ENCODE assay signal across 8 cellular contexts in genomic region chr18:59358611-59359575, GRCh38. TPM values are rescaled to one million over a fixed set of nuclear protein-coding genes. Genes with fewer than 3 reads are reported as not detected.
DNase-seq lines count a peak whose midpoint lies in the region; ATAC-seq and TF ChIP-seq lines count a peak whose summit lies in the region.

TSS of gene LMAN1 (minus strand) at chr18:59359265. CDS start at chr18:59359244, 21 bp downstream.

- no peaks in the 10 kb centered on the region for H3K27me3 ChIP-seq in SU-DHL-6 (ENCODE audit: low read length)
- no peaks in the 10 kb centered on the region for H3K27me3 ChIP-seq in thoracic aorta (replicated peaks; ENCODE audit: insufficient read depth)

- H3K4me3 ChIP-seq in GM12875 (ENCODE audit: low read depth, low read length) (peak within 1 kb of the TSS; percentile 93), SU-DHL-6 (ENCODE audit: insufficient read depth, low read length, poor library complexity, severe bottlenecking) (peak within 1 kb of the TSS; percentile 89), thoracic aorta (peak within 1 kb of the TSS; percentile 98)

- peak within 1 kb of the TSS; percentile 100 for H3K4me3 Mint-ChIP-seq in activated naive CD8-positive, alpha-beta T cell treated with anti-CD3 and anti-CD28 coated beads, Interleukin-2, amount 10 ng/mL, durations not matched to agents 7 days and 5 days
- H3K4me3 Mint-ChIP-seq in osteocyte (ENCODE audit: unreplicated experiment) = peak within 1 kb of the TSS; percentile 100

- no peaks in the 10 kb centered on the region for H3K9me2 ChIP-seq in SU-DHL-6 (replicated peaks; ENCODE audit: insufficient read depth, low read length)

- ATAC-seq in HG02763 (IDR thresholded peaks at IDR 0.05; ENCODE audit: unreplicated experiment) (peak; percentile 98), thoracic aorta (ENCODE audit: insufficient number of reproducible peaks, low FRiP score, low read depth) (peak; percentile 84)
- ATAC-seq in activated naive CD8-positive, alpha-beta T cell treated with anti-CD3 and anti-CD28 coated beads, Interleukin-2, amount 10 ng/mL, durations not matched to agents 7 days and 5 days (ENCODE audit: low read depth) = peak; percentile 97

- H3K36me3 ChIP-seq in SU-DHL-6 (ENCODE audit: low read length) = peaks cover 14% of the 10 kb centered on the region; the same call in 1 of the 2 replicates
- H3K36me3 ChIP-seq in thoracic aorta = no peaks in the 10 kb centered on the region

- H3K4me1 Mint-ChIP-seq in activated naive CD8-positive, alpha-beta T cell treated with anti-CD3 and anti-CD28 coated beads, Interleukin-2, amount 10 ng/mL, durations not matched to agents 7 days and 5 days = peaks cover 35% of the 10 kb centered on the region
- peaks cover 30% of the 10 kb centered on the region for H3K4me1 Mint-ChIP-seq in osteocyte (ENCODE audit: unreplicated experiment)

- H3K27ac ChIP-seq in SU-DHL-6 (ENCODE audit: low read depth, low read length) (peak within 1 kb of the TSS; percentile 4; the same call in 1 of the 2 replicates), thoracic aorta (peak within 1 kb of the TSS; percentile 81 to 86)

- peak within 1 kb of the TSS; percentile 72 for H3K9ac ChIP-seq in SU-DHL-6 (ENCODE audit: low read length)

- peak; percentile 94 to 100 (median 99) for DNase-seq in NCI-H1417 (lab: John Stamatoyannopoulos, UW)
- peak; percentile 98 for DNase-seq in activated naive CD8-positive, alpha-beta T cell treated with anti-CD3 and anti-CD28 coated beads, Interleukin-2, amount 10 ng/mL, durations not matched to agents 7 days and 5 days
- DNase-seq in head of caudate nucleus = peak; percentile 89 to 99 (median 97)
- peak; percentile 99 for DNase-seq in osteocyte (ENCODE audit: extremely low spot score, unreplicated experiment)
- peak; percentile 78 for DNase-seq in thoracic aorta (ENCODE audit: low spot score)

- H3K27me3 Mint-ChIP-seq in activated naive CD8-positive, alpha-beta T cell treated with anti-CD3 and anti-CD28 coated beads, Interleukin-2, amount 10 ng/mL, durations not matched to agents 7 days and 5 days = peaks cover 4% of the 10 kb centered on the region
- H3K27me3 Mint-ChIP-seq in osteocyte (ENCODE audit: unreplicated experiment) = peaks cover 10% of the 10 kb centered on the region

- TF ChIP-seq CTCF in GM12875 (IDR thresholded peaks at IDR 0.05; ENCODE audit: borderline replicate concordance, insufficient read depth, low read depth, low read length) = no peak
- no peak for TF ChIP-seq CTCF in SU-DHL-6 (IDR thresholded peaks at IDR 0.05; ENCODE audit: insufficient read depth, low read length, poor library complexity, severe bottlenecking)
- no peak for TF ChIP-seq CTCF in osteocyte (IDR thresholded peaks at IDR 0.05)
- no peak for TF ChIP-seq CTCF in thoracic aorta (IDR thresholded peaks at IDR 0.05)

- peaks cover 13 to 34% of the 10 kb centered on the region in 2 donors for H3K4me1 ChIP-seq in thoracic aorta (ENCODE audit: control insufficient read depth in 1 of 2, low read depth in 2 of 2)

- no peaks in the 10 kb centered on the region for H3K9me3 ChIP-seq in SU-DHL-6 (ENCODE audit: insufficient read depth, low read length)
- H3K9me3 ChIP-seq in thoracic aorta = no peaks in the 10 kb centered on the region

- POLR2A ChIA-PET in activated naive CD8-positive, alpha-beta T cell treated with anti-CD3 and anti-CD28 coated beads, Interleukin-2, amount 10 ng/mL, durations not matched to agents 7 days and 5 days (lab: Charles Lee) = interaction anchor here (1.0 to 1.6 kb wide), 3 partner anchors 11 to 37 kb away, joined by 3 to 5 read pairs (median 4); no protein-coding TSS in a partner anchor

- H3K4me2 ChIP-seq in SU-DHL-6 (ENCODE audit: low read depth, low read length, poor library complexity, severe bottlenecking) = peak within 1 kb of the TSS; percentile 67

- H2AFZ ChIP-seq in SU-DHL-6 (ENCODE audit: low read depth, low read length, severe bottlenecking) = peak within 1 kb of the TSS; percentile 98

- H3K79me2 ChIP-seq in SU-DHL-6 (ENCODE audit: insufficient read depth, low read length) = peaks cover 32% of the 10 kb centered on the region; the same call in 1 of the 2 replicates

- H3K27ac Mint-ChIP-seq in activated naive CD8-positive, alpha-beta T cell treated with anti-CD3 and anti-CD28 coated beads, Interleukin-2, amount 10 ng/mL, durations not matched to agents 7 days and 5 days = peak within 1 kb of the TSS; percentile 98
- peak within 1 kb of the TSS; percentile 95 for H3K27ac Mint-ChIP-seq in osteocyte (ENCODE audit: unreplicated experiment)

- intact Hi-C loops in head of caudate nucleus (cut with DNase I) = no loop called here

- H3K36me3 Mint-ChIP-seq in activated naive CD8-positive, alpha-beta T cell treated with anti-CD3 and anti-CD28 coated beads, Interleukin-2, amount 10 ng/mL, durations not matched to agents 7 days and 5 days = peaks cover 10% of the 10 kb centered on the region
- peaks cover 7% of the 10 kb centered on the region for H3K36me3 Mint-ChIP-seq in osteocyte (ENCODE audit: unreplicated experiment)

- no peaks in the 10 kb centered on the region for H3K9me3 Mint-ChIP-seq in activated naive CD8-positive, alpha-beta T cell treated with anti-CD3 and anti-CD28 coated beads, Interleukin-2, amount 10 ng/mL, durations not matched to agents 7 days and 5 days
- no peaks in the 10 kb centered on the region for H3K9me3 Mint-ChIP-seq in osteocyte (ENCODE audit: unreplicated experiment)

- no peaks in the 10 kb centered on the region for H3F3A ChIP-seq in SU-DHL-6 (ENCODE audit: insufficient read depth)

- H4K20me1 ChIP-seq in SU-DHL-6 (ENCODE audit: low read depth, low read length) = no peaks in the 10 kb centered on the region

RNA-seq across cellular contexts. Expression of gene LMAN1, which starts in this region (rescaled TPM):
- 10 to 100 TPM; 56.5 to 58.5 TPM for total RNA-seq in activated naive CD8-positive, alpha-beta T cell treated with anti-CD3 and anti-CD28 coated beads, Interleukin-2, amount 10 ng/mL, durations not matched to agents 7 days and 5 days
- 93.2 and 94.7 TPM in 2 replicates for total RNA-seq in osteocyte
- 10 to 100 TPM; 57.4 to 72.5 TPM for total RNA-seq in thoracic aorta

Comparison
In these comparisons a context has a peak if more than half of its experiments do, and no peak if none do; other contexts are left out.
1. Peak in every context shown above with its lines: DNase-seq, ATAC-seq, H3K4me3 ChIP-seq and H3K27ac ChIP-seq.